ENCODE assay signal across 14 cellular contexts in the genomic region with DNA sequence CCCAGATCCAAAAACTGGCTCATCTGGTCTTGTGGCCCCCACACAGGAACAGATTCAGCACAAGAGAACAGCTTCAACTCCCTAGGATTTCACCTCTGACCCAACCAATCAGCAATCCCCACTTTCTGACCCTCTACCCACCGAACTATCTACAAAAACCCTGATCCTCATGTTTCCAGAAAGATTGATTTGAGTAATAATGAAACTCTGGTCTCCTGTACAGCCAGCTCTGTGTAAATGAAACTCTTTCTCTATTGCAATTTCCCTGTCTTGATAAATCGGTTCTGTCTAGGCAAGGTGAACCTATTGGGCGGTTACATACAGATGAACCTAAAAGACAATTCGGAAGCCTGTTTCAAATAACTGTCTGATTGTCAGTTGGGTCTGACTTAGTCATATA.
DNase-seq lines count a peak whose midpoint lies in the region; ATAC-seq and TF ChIP-seq lines count a peak whose summit lies in the region.
"Had no signal": no experiment of that assay in that cellular context is flagged by ENCODE, and none has a peak within 500 bp of the region (broad histone marks: within the 10 kb centered on the region; RNA-seq: fewer than 3 reads in every experiment).

No MANE protein-coding gene starts in this region.

- peaks cover 0 to 6% (median 4%) of the 10 kb centered on the region in 7 donors for H3K9me3 Mint-ChIP-seq in naive B cell
- H3K9me3 Mint-ChIP-seq: CD4-positive, alpha-beta T cell; T-helper 1 cell treated with Interleukin-12 subunit alpha and Interleukin-12 subunit beta and Interleukin-4 antibody, amounts not matched to agents 30 μg/mL and 1 μg/mL, for 36 hours had no signal

- H3K27me3 ChIP-seq in HUES48 (ENCODE audit: control insufficient read depth, insufficient read depth, low read length) (no peaks in the 10 kb centered on the region), sigmoid colon (no peaks in the 10 kb centered on the region), heart right ventricle (no peaks in the 10 kb centered on the region)

- no peaks in the 10 kb centered on the region for H3K36me3 Mint-ChIP-seq in naive B cell
- H3K36me3 Mint-ChIP-seq: naive thymus-derived CD8-positive, alpha-beta T cell had no signal

- H3K9me3 ChIP-seq in HUES48 (ENCODE audit: control insufficient read depth, insufficient read depth, low read length) (no peaks in the 10 kb centered on the region), sigmoid colon (no peaks in the 10 kb centered on the region), heart right ventricle (no peaks in the 10 kb centered on the region)

- H3K4me1 Mint-ChIP-seq in naive B cell, result peaks cover 37 to 49% (median 44%) of the 10 kb centered on the region in 3 donors

- TF ChIP-seq CTCF in sigmoid colon (IDR thresholded peaks at IDR 0.05) (no peak), heart right ventricle (IDR thresholded peaks at IDR 0.05) (no peak)

- H3K27ac Mint-ChIP-seq in naive B cell, result peak overlapping the region in 4 of 6 donors; percentile 10 to 80 (median 40)
- H3K27ac Mint-ChIP-seq: CD4-positive, alpha-beta T cell; T-helper 1 cell treated with Interleukin-12 subunit alpha and Interleukin-12 subunit beta and Interleukin-4 antibody, amounts not matched to agents 30 μg/mL and 1 μg/mL, for 36 hours had no signal

- 58 to 74% methylated on average over 4 of the region's 4 CpGs for WGBS in sigmoid colon, 2 donors
- 53 to 58% methylated on average over 4 of the region's 4 CpGs for WGBS in heart right ventricle, 2 donors

- no peak for TF ChIP-seq EP300 in sigmoid colon (IDR thresholded peaks at IDR 0.05)

- TF ChIP-seq POLR2A in sigmoid colon (IDR thresholded peaks at IDR 0.05), result no peak

- H3K4me3 Mint-ChIP-seq in naive B cell, result peak overlapping the region in 6 of 8 donors; percentile 35 to 85 (median 62)
- H3K4me3 Mint-ChIP-seq: CD4-positive, alpha-beta T cell; T-helper 1 cell treated with Interleukin-12 subunit alpha and Interleukin-12 subunit beta and Interleukin-4 antibody, amounts not matched to agents 30 μg/mL and 1 μg/mL, for 36 hours had no signal

- ATAC-seq in GM18870 (IDR thresholded peaks at IDR 0.05; ENCODE audit: unreplicated experiment) (peak; percentile 24), HG02759 (IDR thresholded peaks at IDR 0.05; ENCODE audit: unreplicated experiment) (peak; percentile 48), naive B cell (ENCODE audit: low read depth in 2 of 2) (peak in 1 of 2 donors; percentile 19), heart right ventricle (no peak)
- ATAC-seq: naive thymus-derived CD8-positive, alpha-beta T cell had no signal

- H3K4me3 ChIP-seq in HUES48 (ENCODE audit: low read depth, low read length) (peak overlapping the region; percentile 39), sigmoid colon (no peak overlapping the region), heart right ventricle (no peak overlapping the region)

- H3K36me3 ChIP-seq in HUES48 (ENCODE audit: control insufficient read depth, insufficient read depth, low read length) (no peaks in the 10 kb centered on the region), sigmoid colon (no peaks in the 10 kb centered on the region), heart right ventricle (no peaks in the 10 kb centered on the region)

- peaks cover 33% of the 10 kb centered on the region for H3K4me1 ChIP-seq in HUES48 (ENCODE audit: control insufficient read depth, insufficient read depth, low read length)
- H3K4me1 ChIP-seq in sigmoid colon, result no peaks in the 10 kb centered on the region
- no peaks in the 10 kb centered on the region for H3K4me1 ChIP-seq in heart right ventricle

- peak overlapping the region; percentile 3; the same call in 1 of the 2 replicates for H3K9ac ChIP-seq in HUES48 (ENCODE audit: low read depth, low read length)

- intact Hi-C loops in sigmoid colon (cut with DNase I) (no loop called here), heart right ventricle (cut with DNase I) (no loop called here)

- no peaks in the 10 kb centered on the region for H3K27me3 Mint-ChIP-seq in naive B cell
- H3K27me3 Mint-ChIP-seq: CD4-positive, alpha-beta T cell had no signal

- DNase-seq in naive B cell (no peak), sigmoid colon (no peak), NCI-H82 treated with DMSO at 0.1 percent for 48 hours (lab: John Stamatoyannopoulos, UW; ENCODE audit: unreplicated experiment) (no peak), heart right ventricle (no peak)
- DNase-seq in activated T-cell treated with anti-CD3 and anti-CD28 coated beads, Interleukin-2, amount 50 U/mL, for 1 hour, result no peak
- DNase-seq: activated CD4-positive, alpha-beta T cell treated with anti-CD3 and anti-CD28 coated beads, Interleukin-2, amount 50 U/mL, for 48 hours; activated naive CD4-positive, alpha-beta T cell treated with anti-CD3 and anti-CD28 coated beads, Interleukin-2, amount 50 U/mL, for 16 hours; CD4-positive, alpha-beta T cell; GOT3; naive thymus-derived CD8-positive, alpha-beta T cell had no signal

- peak overlapping the region; percentile 85 for H3K27ac ChIP-seq in HUES48 (ENCODE audit: low read depth, low read length)
- no peak overlapping the region for H3K27ac ChIP-seq in sigmoid colon
- no peak overlapping the region for H3K27ac ChIP-seq in heart right ventricle

Comparison
In these comparisons a context has a peak if more than half of its experiments do, and no peak if none do; other contexts are left out.
1. ATAC-seq: peak in GM18870 (single experiment) and HG02759 (single experiment); none in heart right ventricle (0 of 8).